28 cellular contexts compared by ENCODE assay signal in the genomic region with DNA sequence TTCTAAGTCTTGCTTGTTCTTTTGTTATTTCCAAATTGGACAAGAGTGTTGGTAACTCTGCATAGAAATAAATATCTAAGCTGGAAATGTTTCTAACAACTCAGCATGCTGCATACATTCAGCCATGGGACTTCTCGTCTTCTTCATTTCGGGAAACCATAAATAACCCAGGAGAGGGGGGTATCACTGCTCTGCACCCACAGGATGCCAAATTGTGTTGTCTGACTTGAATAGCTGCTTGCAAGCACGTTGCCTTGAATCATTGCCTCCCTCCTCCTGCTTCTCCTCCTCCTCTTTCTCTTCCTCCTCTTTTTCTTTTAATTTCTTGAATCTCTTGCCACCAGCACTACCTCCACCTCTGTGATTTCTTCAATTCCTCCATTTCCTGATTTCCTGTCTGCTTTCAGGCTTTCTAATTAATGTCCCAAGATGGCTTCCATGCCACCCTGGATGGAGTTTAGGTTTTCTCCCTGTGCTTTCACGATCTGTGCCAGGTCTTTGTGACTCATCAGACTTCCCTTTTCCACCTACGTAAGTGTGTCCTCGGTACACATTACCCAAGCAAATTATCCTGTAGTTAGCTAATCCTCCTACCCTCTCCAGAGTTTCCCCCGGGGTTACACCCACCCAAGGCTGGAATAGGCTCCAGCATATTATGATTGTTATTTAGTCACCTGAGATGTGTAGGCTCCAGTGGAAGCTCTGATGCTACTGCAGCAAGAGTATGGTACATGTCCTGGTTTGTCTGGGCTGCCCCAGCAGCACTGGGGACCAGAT.
DNase-seq lines count a peak whose midpoint lies in the region; ATAC-seq and TF ChIP-seq lines count a peak whose summit lies in the region.
"Had no signal": no experiment of that assay in that cellular context is flagged by ENCODE, and none has a peak within 500 bp of the region (broad histone marks: within the 10 kb centered on the region; RNA-seq: fewer than 3 reads in every experiment).

No MANE protein-coding gene starts in this region.

- H2AFZ ChIP-seq in neural progenitor cell (replicated peaks), result no peak overlapping the region

- H4K20me1 ChIP-seq in neural progenitor cell (ENCODE audit: low read depth), result no peaks in the 10 kb centered on the region

- H3K4me1 ChIP-seq in SJCRH30 (no peaks in the 10 kb centered on the region), neural progenitor cell (no peaks in the 10 kb centered on the region)
- H3K4me1 ChIP-seq: A549, left ventricle myocardium inferior, vagina had no signal

- in situ Hi-C loops in astrocyte of the spinal cord (cut with HindIII; ENCODE audit: low sequenced_read_pairs), result no loop called here

- H3F3A ChIP-seq in neural progenitor cell (ENCODE audit: low read depth), result no peaks in the 10 kb centered on the region

- DNase-seq in NCI-H748 (lab: John Stamatoyannopoulos, UW; ENCODE audit: unreplicated experiment) (peak; percentile 12), NCI-H748 treated with DMSO at 0.1 percent for 48 hours (lab: John Stamatoyannopoulos, UW) (no peak), astrocyte of the spinal cord (ENCODE audit: low read depth, low spot score) (peak; percentile 24), inferior parietal cortex (ENCODE audit: extremely low spot score) (peak; percentile 9), superior temporal gyrus (ENCODE audit: extremely low spot score) (peak; percentile 13), SJCRH30 (no peak), neural progenitor cell (ENCODE audit: low spot score) (no peak)
- DNase-seq: activated CD4-positive, alpha-beta T cell treated with anti-CD3 and anti-CD28 coated beads, Interleukin-2, amount 50 U/mL, for 1 hour; activated effector memory CD4-positive, alpha-beta T cell treated with Interleukin-2 at 50 U/mL for 16 hours; activated naive CD8-positive, alpha-beta T cell treated with anti-CD3 and anti-CD28 coated beads, Interleukin-2, amount 50 U/mL, for 24 hours; C1 segment of cervical spinal cord; dorsolateral prefrontal cortex; erythroblast; GF-D8; HFFc6; left ventricle myocardium inferior; mucosa of descending colon; NCI-H1436; NCI-H526; OCI-M1; right cardiac atrium; stimulated activated CD4-positive, alpha-beta T cell treated with anti-CD3 and anti-CD28 coated beads, Interleukin-15, amount 100 ng/mL, for 24 hours; T-helper 2 cell; WERI-Rb-1 had no signal

- peaks cover 7% of the 10 kb centered on the region for H3K27me3 Mint-ChIP-seq in neural progenitor cell (ENCODE audit: insufficient read depth, low read depth)
- H3K27me3 Mint-ChIP-seq: activated naive CD8-positive, alpha-beta T cell treated with anti-CD3 and anti-CD28 coated beads, Interleukin-2, amount 50 U/mL, for 24 hours had no signal

- no peaks in the 10 kb centered on the region for H3K4me1 Mint-ChIP-seq in neural progenitor cell
- H3K4me1 Mint-ChIP-seq: activated naive CD8-positive, alpha-beta T cell treated with anti-CD3 and anti-CD28 coated beads, Interleukin-2, amount 50 U/mL, for 24 hours had no signal

- no peak for ATAC-seq in HG03139 (IDR thresholded peaks at IDR 0.05; ENCODE audit: unreplicated experiment)
- ATAC-seq: A549; activated naive CD8-positive, alpha-beta T cell treated with anti-CD3 and anti-CD28 coated beads, Interleukin-2, amount 50 U/mL, for 24 hours; mucosa of descending colon; right cardiac atrium had no signal

- no peaks in the 10 kb centered on the region for H3K9me3 Mint-ChIP-seq in neural progenitor cell

- H3K79me2 ChIP-seq in neural progenitor cell (ENCODE audit: low read depth), result no peaks in the 10 kb centered on the region

- TF ChIP-seq CTCF in astrocyte of the spinal cord (IDR thresholded peaks at IDR 0.05; ENCODE audit: low read depth, low read length) (no peak), neural progenitor cell (IDR thresholded peaks at IDR 0.05) (no peak)

- H3K27ac Mint-ChIP-seq in neural progenitor cell, result no peak overlapping the region
- H3K27ac Mint-ChIP-seq: activated naive CD8-positive, alpha-beta T cell treated with anti-CD3 and anti-CD28 coated beads, Interleukin-2, amount 50 U/mL, for 24 hours; HFFc6 had no signal

- no peaks in the 10 kb centered on the region for H3K36me3 Mint-ChIP-seq in neural progenitor cell

- H3K9me3 ChIP-seq in SJCRH30 (replicated peaks), result no peaks in the 10 kb centered on the region
- H3K9me3 ChIP-seq in neural progenitor cell (ENCODE audit: low read depth), result no peaks in the 10 kb centered on the region
- H3K9me3 ChIP-seq: A549, left ventricle myocardium inferior, mucosa of descending colon, vagina had no signal

- no peak overlapping the region for H3K4me3 Mint-ChIP-seq in neural progenitor cell
- H3K4me3 Mint-ChIP-seq: activated naive CD8-positive, alpha-beta T cell treated with anti-CD3 and anti-CD28 coated beads, Interleukin-2, amount 50 U/mL, for 24 hours; HFFc6 had no signal

- H3K27me3 ChIP-seq in SJCRH30, result no peaks in the 10 kb centered on the region
- no peaks in the 10 kb centered on the region for H3K27me3 ChIP-seq in neural progenitor cell
- H3K27me3 ChIP-seq: cardiac muscle cell, vagina had no signal

- H3K4me3 ChIP-seq in astrocyte of the spinal cord (ENCODE audit: low read depth, low read length) (no peak overlapping the region), SJCRH30 (no peak overlapping the region), neural progenitor cell (no peak overlapping the region)
- H3K4me3 ChIP-seq: A549, cardiac muscle cell, dorsolateral prefrontal cortex, left ventricle myocardium inferior, mucosa of descending colon, vagina had no signal

- no peak overlapping the region for H3K27ac ChIP-seq in SJCRH30
- no peak overlapping the region for H3K27ac ChIP-seq in neural progenitor cell
- H3K27ac ChIP-seq: A549, cardiac muscle cell, dorsolateral prefrontal cortex, left ventricle myocardium inferior, vagina, WERI-Rb-1 had no signal

- H3K9ac ChIP-seq in neural progenitor cell, result no peak overlapping the region

- H3K4me2 ChIP-seq in neural progenitor cell, result no peak overlapping the region
- H3K4me2 ChIP-seq: A549 had no signal

- H3K36me3 ChIP-seq in SJCRH30, result no peaks in the 10 kb centered on the region
- H3K36me3 ChIP-seq in neural progenitor cell, result no peaks in the 10 kb centered on the region
- H3K36me3 ChIP-seq: cardiac muscle cell, left ventricle myocardium inferior, vagina, WERI-Rb-1 had no signal

Comparison
In these comparisons a context has a peak if more than half of its experiments do, and no peak if none do; other contexts are left out.
1. DNase-seq: peak in NCI-H748 (single experiment), astrocyte of the spinal cord (single experiment), inferior parietal cortex (single experiment) and superior temporal gyrus (single experiment); none in NCI-H748 treated with DMSO at 0.1 percent for 48 hours (single experiment), SJCRH30 (0 of 2) and neural progenitor cell (single experiment).